Comparison of ENCODE assay signal across 2 cellular contexts in genomic region chr9:134489621-134490380, GRCh38.
TF ChIP-seq lines count a peak whose summit lies in the region.

No MANE protein-coding gene starts in this region.

TF ChIP-seq in SK-N-SH, 30 proteins besides CTCF, POLR2A, EP300 and RAD21 (continued from another document):
- no peak for TF ChIP-seq ZBTB33 (IDR thresholded peaks at IDR 0.05; ENCODE audit: borderline replicate concordance, low read depth)
- no peak for TF ChIP-seq RCOR1 (IDR thresholded peaks at IDR 0.05; ENCODE audit: low read length)
- no peak for TF ChIP-seq MAX (IDR thresholded peaks at IDR 0.05; ENCODE audit: low read depth)
- TF ChIP-seq SMC3 (IDR thresholded peaks at IDR 0.05; ENCODE audit: low read depth, low read length): no peak
- no peak for TF ChIP-seq GABPA (IDR thresholded peaks at IDR 0.05; ENCODE audit: low read depth)
- no peak for TF ChIP-seq TAF1 (IDR thresholded peaks at IDR 0.05; ENCODE audit: borderline replicate concordance, low read depth, low read length)
- no peak for TF ChIP-seq FOXJ3 (CRISPR knock-in tag; IDR thresholded peaks at IDR 0.05)
- no peak for TF ChIP-seq NFIC (IDR thresholded peaks at IDR 0.05; ENCODE audit: borderline replicate concordance)
- no peak for TF ChIP-seq USF1 (IDR thresholded peaks at IDR 0.05; ENCODE audit: borderline replicate concordance, low read depth)
- no peak for TF ChIP-seq IRF3 (IDR thresholded peaks at IDR 0.05; ENCODE audit: low read depth, low read length)

TF ChIP-seq in SK-N-SH treated with all-trans-retinoic acid at 6 μM for 48 hours, 23 proteins besides CTCF, POLR2A, EP300 and RAD21 (continued from another document):
- TF ChIP-seq ZNF70 (CRISPR knock-in tag; IDR thresholded peaks at IDR 0.05): no peak
- no peak for TF ChIP-seq CSDC2 (CRISPR knock-in tag; IDR thresholded peaks at IDR 0.05)
- TF ChIP-seq ZNF565 (CRISPR knock-in tag; conservative IDR thresholded peaks at IDR 0.05; ENCODE audit: low read depth): no peak
